ENCODE assay signal across 24 cellular contexts in the genomic region with DNA sequence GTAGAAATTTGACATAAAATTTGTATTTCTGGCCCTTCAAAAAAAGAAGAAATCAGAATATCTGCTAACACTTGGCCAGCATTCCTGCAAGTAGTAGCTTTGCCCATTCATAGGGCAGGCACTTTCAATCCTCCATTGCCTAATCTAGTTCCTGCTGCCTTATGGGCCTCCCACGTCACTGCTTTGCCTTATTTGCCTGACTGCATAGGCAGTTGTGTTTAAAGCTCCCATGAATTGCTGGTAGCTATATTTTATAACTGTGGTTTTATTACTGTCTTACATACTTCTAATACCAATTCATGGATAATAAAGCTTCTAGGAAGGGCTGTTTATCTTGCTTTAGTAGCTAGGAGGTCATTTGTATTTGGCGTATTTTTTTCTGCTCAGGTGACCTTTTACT. TPM values are rescaled to one million over a fixed set of nuclear protein-coding genes. Genes with fewer than 3 reads are reported as not detected.
"Had no signal": no experiment of that assay in that cellular context is flagged by ENCODE, and none has a peak within 500 bp of the region (broad histone marks: within the 10 kb centered on the region; RNA-seq: fewer than 3 reads in every experiment).

No MANE protein-coding gene starts in this region.

- H3K36me3 ChIP-seq: esophagus muscularis mucosa, gastroesophageal sphincter, left ventricle myocardium inferior, lower lobe of right lung, neural progenitor cell, ovary, right atrium auricular region, sigmoid colon, uterus had no signal

- H3K4me2 ChIP-seq: neural progenitor cell had no signal

- ATAC-seq: gastroesophageal sphincter; lower lobe of right lung; natural killer cell treated with Interleukin-12 subunit alpha and Interleukin-12 subunit beta and Interleukin-15 and Interleukin-18, amount 100 ng/mL, for 72 hours had no signal

- H3K4me1 ChIP-seq: esophagus muscularis mucosa, gastroesophageal sphincter, left ventricle myocardium inferior, lower lobe of right lung, neural progenitor cell, right atrium auricular region, sigmoid colon, uterus had no signal

- H2AFZ ChIP-seq: neural progenitor cell had no signal

- DNase-seq: cortex of kidney; dorsolateral prefrontal cortex; effector CD8-positive, alpha-beta T cell; foreskin fibroblast; glutamatergic neuron; immature natural killer cell; left ventricle myocardium inferior; lower lobe of right lung; nucleus accumbens; ovary; sigmoid colon; stimulated activated CD4-positive, alpha-beta T cell treated with anti-CD3 and anti-CD28 coated beads, Interleukin-12 subunit alpha, Interleukin-12 subunit beta, amount 100 ng/mL, for 4 hours; stimulated activated naive CD4-positive, alpha-beta T cell treated with Interleukin-2 at 50 U/mL for 16 hours; uterus had no signal

- H3K36me3 Mint-ChIP-seq: immature natural killer cell; memory B cell; mesothelial cell of epicardium; natural killer cell treated with Interleukin-12 subunit alpha and Interleukin-12 subunit beta and Interleukin-15 and Interleukin-18, amount 100 ng/mL, for 72 hours; neural progenitor cell; type B pancreatic cell had no signal

- H3K4me3 ChIP-seq: dorsolateral prefrontal cortex, esophagus muscularis mucosa, gastroesophageal sphincter, left ventricle myocardium inferior, lower lobe of right lung, neural progenitor cell, ovary, right atrium auricular region, sigmoid colon, skin epidermis, uterus had no signal

- H3K27ac ChIP-seq: dorsolateral prefrontal cortex, epithelial cell of prostate, esophagus muscularis mucosa, gastroesophageal sphincter, left ventricle myocardium inferior, lower lobe of right lung, neural progenitor cell, ovary, right atrium auricular region, sigmoid colon, skin epidermis, uterus had no signal

- H3K27ac Mint-ChIP-seq: immature natural killer cell; memory B cell; mesothelial cell of epicardium; natural killer cell treated with Interleukin-12 subunit alpha and Interleukin-12 subunit beta and Interleukin-15 and Interleukin-18, amount 100 ng/mL, for 72 hours; neural progenitor cell; type B pancreatic cell had no signal

- H3K27me3 ChIP-seq: dorsolateral prefrontal cortex, esophagus muscularis mucosa, neural progenitor cell, ovary, right atrium auricular region, sigmoid colon, uterus had no signal

- H3K9me3 Mint-ChIP-seq: immature natural killer cell; natural killer cell treated with Interleukin-12 subunit alpha and Interleukin-12 subunit beta and Interleukin-15 and Interleukin-18, amount 100 ng/mL, for 72 hours; neural progenitor cell; type B pancreatic cell had no signal

- H3K4me3 Mint-ChIP-seq: immature natural killer cell; memory B cell; mesothelial cell of epicardium; natural killer cell treated with Interleukin-12 subunit alpha and Interleukin-12 subunit beta and Interleukin-15 and Interleukin-18, amount 100 ng/mL, for 72 hours; neural progenitor cell; type B pancreatic cell had no signal

- H3K4me1 Mint-ChIP-seq: immature natural killer cell, memory B cell, mesothelial cell of epicardium, neural progenitor cell had no signal

- H3K9me3 ChIP-seq: lower lobe of right lung, ovary, sigmoid colon, uterus had no signal

RNA-seq across cellular contexts. Expression of a gene that starts 57.3 kb away (rescaled TPM):
- polyA plus RNA-seq: immature natural killer cell had no signal
